Comparison of ENCODE assay signal across 8 cellular contexts in the genomic region with DNA sequence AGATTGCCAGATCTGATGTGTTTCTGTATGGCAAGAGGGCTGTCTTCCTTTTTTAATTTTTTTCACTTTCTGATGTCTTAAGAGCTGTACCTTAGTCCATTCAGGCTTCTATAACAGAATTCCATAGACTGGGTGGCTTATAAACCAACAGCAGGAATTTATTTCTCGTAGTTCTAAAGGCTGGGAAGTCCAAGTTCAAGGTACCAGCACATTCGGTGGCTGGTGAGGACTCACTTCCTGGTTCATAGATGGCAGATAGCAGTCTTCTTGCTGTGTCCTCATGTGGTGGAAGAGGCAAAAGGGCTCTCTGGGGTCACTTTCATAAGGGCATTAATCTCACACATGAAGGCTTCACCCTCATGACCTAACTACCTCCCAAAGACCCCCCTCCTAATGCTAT.
"Had no signal": no experiment of that assay in that cellular context is flagged by ENCODE, and none has a peak within 500 bp of the region (broad histone marks: within the 10 kb centered on the region; RNA-seq: fewer than 3 reads in every experiment).

No MANE protein-coding gene starts in this region.

- ATAC-seq: GM12878 had no signal

- DNase-seq: GDM1, GF-D8 had no signal

- FAIRE-seq: G401.6, GM12878, GM12891, GM12892, GM18507, GM19239 had no signal

- H3K4me3 ChIP-seq: GM12878 had no signal
